8 cellular contexts compared by ENCODE assay signal in genomic region chr16:75264531-75264998, GRCh38. TPM values are rescaled to one million over a fixed set of nuclear protein-coding genes. Genes with fewer than 3 reads are reported as not detected.
DNase-seq lines count a peak whose midpoint lies in the region; ATAC-seq and TF ChIP-seq lines count a peak whose summit lies in the region.

No MANE protein-coding gene starts in this region.

- no peak for TF ChIP-seq CTCF in GM13976 (IDR thresholded peaks at IDR 0.05; ENCODE audit: borderline replicate concordance, control extremely low read depth, extremely low read depth, insufficient read depth, missing control alignments)

- H3K27me3 ChIP-seq in neuron (ENCODE audit: insufficient read depth, low read length) = no peaks in the 10 kb centered on the region

- H2AFZ ChIP-seq in neuron (ENCODE audit: low read depth, low read length) = no peak overlapping the region

- no peaks in the 10 kb centered on the region for H3K9me3 ChIP-seq in neuron (ENCODE audit: low read length)

- H3K4me1 ChIP-seq in neuron (ENCODE audit: insufficient read depth, low read length) = peaks cover 49% of the 10 kb centered on the region

- in situ Hi-C loops in GM13976 (cut with MboI; ENCODE audit: low sequenced_read_pairs, unreplicated experiment) = no loop called here

- peaks cover 15% of the 10 kb centered on the region for H3K36me3 ChIP-seq in neuron (ENCODE audit: insufficient read depth, low read length)

- peak overlapping the region; percentile 93 for H3K4me3 ChIP-seq in neuron (ENCODE audit: low read length)

- intact Hi-C loops in posterior vena cava (cut with DNase I) = no loop called here

- DNase-seq in EH (ENCODE audit: low read depth) (peak; percentile 64), RPMI7951 (ENCODE audit: low read depth) (peak; percentile 41), fibroblast of gingiva (ENCODE audit: low read depth) (peak; percentile 60), GM13976 (ENCODE audit: low spot score) (no peak), posterior vena cava (ENCODE audit: low spot score) (no peak)

- no peak for ATAC-seq in HG03432 (IDR thresholded peaks at IDR 0.05; ENCODE audit: unreplicated experiment)
- no peak for ATAC-seq in HG02610 (IDR thresholded peaks at IDR 0.05; ENCODE audit: unreplicated experiment)

RNA-seq across cellular contexts. Expression of gene BCAR1, which starts 13.1 kb away (rescaled TPM):
- total RNA-seq in RPMI7951 (2014; rRNA removed; shearing (Covaris generic)) = 19.7 and 20.3 TPM in 2 replicates
- total RNA-seq in posterior vena cava = 100 to 1,000 TPM in 1 of 2 donors, 10 to 100 TPM in 1; 48.7 to 104 TPM

RNA-seq across cellular contexts. Expression of gene CTRB1, which starts 45.8 kb away (rescaled TPM):
- total RNA-seq in RPMI7951 (2014; rRNA removed; shearing (Covaris generic)) = not detected in 2 replicates
- 1 to 10 TPM in 1 of 2 donors, not detected in 1; 4.0 TPM for total RNA-seq in posterior vena cava

RNA-seq across cellular contexts. Expression of gene CTRB2, which starts 57.6 kb away (rescaled TPM):
- not detected in 2 replicates for total RNA-seq in RPMI7951 (2014; rRNA removed; shearing (Covaris generic))
- 1 to 10 TPM in 1 of 2 donors, under 1 TPM in 1; 0.79 to 9.1 TPM for total RNA-seq in posterior vena cava

Comparison
In these comparisons a context has a peak if more than half of its experiments do, and no peak if none do; other contexts are left out.
1. DNase-seq: peak in EH (single experiment), RPMI7951 (single experiment) and fibroblast of gingiva (single experiment); none in GM13976 (single experiment) and posterior vena cava (single experiment).